In genomic region chr10:109866168-109866994, GRCh38 we compare ENCODE assay signal across 8 cellular contexts. TPM values are rescaled to one million over a fixed set of nuclear protein-coding genes. Genes with fewer than 3 reads are reported as not detected.
DNase-seq lines count a peak whose midpoint lies in the region; ATAC-seq, FAIRE-seq and TF ChIP-seq lines count a peak whose summit lies in the region.

No MANE protein-coding gene starts in this region.

- no peak overlapping the region for H2AFZ ChIP-seq in HepG2 (ENCODE audit: low read length)

- H3K4me3 Mint-ChIP-seq in activated CD8-positive, alpha-beta T cell treated with anti-CD3 and anti-CD28 coated beads for 36 hours: no peak overlapping the region

- no peak overlapping the region for H3K9ac ChIP-seq in HepG2 (ENCODE audit: insufficient read depth, low read depth, low read length)

- H3K4me1 ChIP-seq in HepG2 (ENCODE audit: insufficient read depth, low read length): no peaks in the 10 kb centered on the region

- DNase-seq in Ammon's horn (ENCODE audit: low spot score): peak; percentile 55
- peak; percentile 34 for DNase-seq in HuH-7 (ENCODE audit: low spot score)
- no peak for DNase-seq in bronchial epithelial cell (ENCODE audit: low read depth)
- DNase-seq in HepG2 (ENCODE audit: low spot score): no peak
- no peak for DNase-seq in activated CD8-positive, alpha-beta T cell treated with anti-CD3 and anti-CD28 coated beads for 36 hours
- no peak for DNase-seq in DMS79 (lab: John Stamatoyannopoulos, UW)
- DNase-seq in C1 segment of cervical spinal cord (lab: John Stamatoyannopoulos, UW): no peak

- CTCF ChIA-PET in HepG2 (lab: Yijun Ruan, JAX; ENCODE audit: low intra/inter-chr PET ratio, low total read pairs): no interaction called here
- CTCF ChIA-PET in activated CD8-positive, alpha-beta T cell treated with anti-CD3 and anti-CD28 coated beads for 36 hours (lab: Charles Lee): interaction anchor here (1.1 kb wide), 2 partner anchors 13 to 14 kb away, joined by 3 to 4 read pairs; no protein-coding TSS in a partner anchor

- ATAC-seq in HepG2: peak; percentile 83
- no peak for ATAC-seq in GM18517 (IDR thresholded peaks at IDR 0.05; ENCODE audit: unreplicated experiment)
- no peak for ATAC-seq in activated CD8-positive, alpha-beta T cell treated with anti-CD3 and anti-CD28 coated beads for 36 hours

- peaks cover 72% of the 10 kb centered on the region for H3K36me3 Mint-ChIP-seq in activated CD8-positive, alpha-beta T cell treated with anti-CD3 and anti-CD28 coated beads for 36 hours (ENCODE audit: low read depth)

- POLR2A ChIA-PET in HepG2 (lab: Yijun Ruan, JAX): no interaction called here
- POLR2A ChIA-PET in activated CD8-positive, alpha-beta T cell treated with anti-CD3 and anti-CD28 coated beads for 36 hours (lab: Charles Lee): no interaction called here

- intact Hi-C loops in HepG2 (cut with micrococcal nuclease; ENCODE audit: unreplicated experiment): no loop called here
- intact Hi-C loops in activated CD8-positive, alpha-beta T cell treated with anti-CD3 and anti-CD28 coated beads for 36 hours (cut with micrococcal nuclease): no loop called here

- H3K4me2 ChIP-seq in HepG2 (ENCODE audit: low read depth, low read length): no peak overlapping the region

- TF ChIP-seq CTCF in bronchial epithelial cell (IDR thresholded peaks at IDR 0.05; ENCODE audit: insufficient read depth, low read length, severe bottlenecking): peak; percentile 38
- TF ChIP-seq CTCF in HepG2 (CRISPR knock-in tag; IDR thresholded peaks at IDR 0.05): peak; percentile 38
- no peak for TF ChIP-seq CTCF in activated CD8-positive, alpha-beta T cell treated with anti-CD3 and anti-CD28 coated beads for 36 hours (IDR thresholded peaks at IDR 0.05)

- in situ Hi-C loops in HepG2 (cut with HindIII; ENCODE audit: extremely low pct_ligation_motif_present, low pct_unique_long_range_greater_than_20kb): no loop called here

- H3K27me3 ChIP-seq in bronchial epithelial cell (ENCODE audit: control insufficient read depth, insufficient read depth, low read length): no peaks in the 10 kb centered on the region
- no peaks in the 10 kb centered on the region for H3K27me3 ChIP-seq in HepG2 (ENCODE audit: control insufficient read depth in 1 of 2, insufficient read depth in 2 of 2, low read length in 2 of 2)

- TF ChIP-seq EP300 in HepG2 (IDR thresholded peaks at IDR 0.05; ENCODE audit: low read depth in 2 of 2, low read length in 2 of 2): no peak
- TF ChIP-seq EP300 in HepG2 (CRISPR knock-in tag; IDR thresholded peaks at IDR 0.05; ENCODE audit: borderline replicate concordance): no peak

- no peaks in the 10 kb centered on the region for H3K27me3 Mint-ChIP-seq in activated CD8-positive, alpha-beta T cell treated with anti-CD3 and anti-CD28 coated beads for 36 hours

- BruUV-seq in HepG2 (replicated peaks; lab: Mats Ljungman, UMichigan): no TSS peak

- H3K9me3 Mint-ChIP-seq in activated CD8-positive, alpha-beta T cell treated with anti-CD3 and anti-CD28 coated beads for 36 hours: peaks cover 16% of the 10 kb centered on the region

- FAIRE-seq in bronchial epithelial cell (lab: Jason Lieb, UNC) (peak; percentile 52), HepG2 (lab: Jason Lieb, UNC) (peak; percentile 23)

- no peak for TF ChIP-seq RAD21 in HepG2 (CRISPR knock-in tag; IDR thresholded peaks at IDR 0.05)

- no peaks in the 10 kb centered on the region for H3K4me1 Mint-ChIP-seq in activated CD8-positive, alpha-beta T cell treated with anti-CD3 and anti-CD28 coated beads for 36 hours (ENCODE audit: low read depth)

- H3K27ac Mint-ChIP-seq in activated CD8-positive, alpha-beta T cell treated with anti-CD3 and anti-CD28 coated beads for 36 hours: no peak overlapping the region

- H3K4me3 ChIP-seq in bronchial epithelial cell (ENCODE audit: low read depth, low read length): no peak overlapping the region
- H3K4me3 ChIP-seq in HepG2 (replicated peaks in 1 of 3; ENCODE audit: insufficient read depth in 1 of 3, low read depth in 2 of 3, low read length in 3 of 3): no peak overlapping the region

- WGBS in HepG2 (ENCODE audit: low lambda C conversion rate): 81% methylated on average over 8 of the region's 8 CpGs

- H3K79me2 ChIP-seq in HepG2 (ENCODE audit: insufficient read depth, low read length): no peaks in the 10 kb centered on the region

- H3K36me3 ChIP-seq in bronchial epithelial cell (ENCODE audit: control insufficient read depth, insufficient read depth, low read length) (peaks cover 22% of the 10 kb centered on the region), HepG2 (replicated peaks in 1 of 2; ENCODE audit: control insufficient read depth in 1 of 2, insufficient read depth in 2 of 2, low read length in 2 of 2) (peaks cover 18 to 35% of the 10 kb centered on the region in 2 experiments)

- no peak overlapping the region for H3K27ac ChIP-seq in HepG2 (ENCODE audit: extremely low read length, insufficient read depth, low read length)

- H4K20me1 ChIP-seq in HepG2 (ENCODE audit: insufficient read depth, low read length): no peaks in the 10 kb centered on the region

- no peak for TF ChIP-seq POLR2A in HepG2 (IDR thresholded peaks at IDR 0.05; ENCODE audit: insufficient read depth in 1 of 2, low read depth in 2 of 2, low read length in 2 of 2)

- no peaks in the 10 kb centered on the region for H3K9me3 ChIP-seq in HepG2 (ENCODE audit: low read length)

TF ChIP-seq in HepG2, 621 proteins besides CTCF, POLR2A, EP300 and RAD21:
- TF ChIP-seq ZNF790 (CRISPR knock-in tag; IDR thresholded peaks at IDR 0.05; ENCODE audit: borderline replicate concordance): no peak

RNA-seq across cellular contexts. Expression of gene XPNPEP1, which starts 56.9 kb away (rescaled TPM):
- 76.6 and 112 TPM in 2 replicates for total RNA-seq in bronchial epithelial cell
- 28.4 and 30.3 TPM in 2 replicates for total RNA-seq in HepG2 (2016; rRNA removed; fragmentation: Illumina TruSeq; extraction: Trizol)
- total RNA-seq in HepG2 (2016; cell fraction: cytosol; rRNA removed; fragmentation: Illumina TruSeq; extraction: Trizol; ENCODE audit: low read depth): 4.1 and 5.8 TPM in 2 replicates
- 29.5 and 30.7 TPM in 2 replicates for total RNA-seq in HepG2 (2016; cell fraction: insoluble cytoplasmic fraction; rRNA removed; fragmentation: Illumina TruSeq; extraction: Trizol)
- 12.3 and 13.8 TPM in 2 replicates for total RNA-seq in HepG2 (2016; cell fraction: membrane; rRNA removed; fragmentation: Illumina TruSeq; extraction: Trizol)
- total RNA-seq in HepG2 (2016; cell fraction: nucleus; rRNA removed; fragmentation: Illumina TruSeq; extraction: Trizol): 39.8 and 40.1 TPM in 2 replicates
- polyA plus RNA-seq in HepG2 (2011; rRNA removed): 55.5 and 76.1 TPM in 2 replicates
- polyA plus RNA-seq in HepG2 (2011; cell fraction: cytosol; rRNA removed): 65.7 and 89.1 TPM in 2 replicates
- 262 and 282 TPM in 2 replicates for polyA plus RNA-seq in HepG2 (2011; cell fraction: nucleus; rRNA removed)
- polyA plus RNA-seq in HepG2 (2012): 18.0 and 24.0 TPM in 2 replicates
- 2.7 and 2.8 TPM in 2 replicates for polyA plus RNA-seq in HepG2 (2016; cell fraction: cytosol; fragmentation: Illumina TruSeq; extraction: Trizol; ENCODE audit: low read depth)
- polyA plus RNA-seq in HepG2 (2016; cell fraction: insoluble cytoplasmic fraction; fragmentation: Illumina TruSeq; extraction: Trizol; ENCODE audit: low read depth): 25.0 and 28.1 TPM in 2 replicates
- polyA plus RNA-seq in HepG2 (2016; cell fraction: membrane; fragmentation: Illumina TruSeq; extraction: Trizol; ENCODE audit: low read depth): 6.2 and 7.9 TPM in 2 replicates
- 37.8 and 41.4 TPM in 2 replicates for polyA plus RNA-seq in HepG2 (2016; cell fraction: nucleus; fragmentation: Illumina TruSeq; extraction: Trizol; ENCODE audit: insufficient read depth, low read depth)
- 225 and 394 TPM in 2 replicates for polyA minus RNA-seq in HepG2 (2011; rRNA and poly(A)+ RNA removed; ENCODE audit: low replicate concordance)
- polyA minus RNA-seq in HepG2 (2011; cell fraction: cytosol; rRNA and poly(A)+ RNA removed): 40.2 and 54.6 TPM in 2 replicates
- 110 and 137 TPM in 2 replicates for polyA minus RNA-seq in HepG2 (2011; cell fraction: nucleus; rRNA and poly(A)+ RNA removed)
- 10 to 100 TPM; 96.5 to 97.0 TPM for total RNA-seq in activated CD8-positive, alpha-beta T cell treated with anti-CD3 and anti-CD28 coated beads for 36 hours

Comparison
In these comparisons a context has a peak if more than half of its experiments do, and no peak if none do; other contexts are left out.
1. DNase-seq: peak in Ammon's horn (single experiment) and HuH-7 (single experiment); none in bronchial epithelial cell (single experiment), HepG2 (single experiment), activated CD8-positive, alpha-beta T cell treated with anti-CD3 and anti-CD28 coated beads for 36 hours (single experiment), DMS79 (single experiment) and C1 segment of cervical spinal cord (0 of 14).